18 cellular contexts compared by ENCODE assay signal in genomic region chr10:69963835-69964710, GRCh38.
DNase-seq lines count a peak whose midpoint lies in the region; ATAC-seq and TF ChIP-seq lines count a peak whose summit lies in the region.
"Had no signal": no experiment of that assay in that cellular context is flagged by ENCODE, and none has a peak within 500 bp of the region (broad histone marks: within the 10 kb centered on the region; RNA-seq: fewer than 3 reads in every experiment).

No MANE protein-coding gene starts in this region.

- TF ChIP-seq POLR2A in stomach (IDR thresholded peaks at IDR 0.05) (no peak), body of pancreas (IDR thresholded peaks at IDR 0.05) (no peak)

- H3K27me3 ChIP-seq in stomach (peaks cover 0 to 6% (median 0%) of the 10 kb centered on the region in 3 donors), body of pancreas (no peaks in the 10 kb centered on the region)

- no TSS peak for BruUV-seq in Calu3 (replicated peaks; lab: Mats Ljungman, UMichigan)

- 81 to 90% (median 87%) methylated on average over 10 to 13 of the region's 13 CpGs for WGBS in stomach, 5 donors
- WGBS in body of pancreas, 2 donors, result 74 to 77% methylated on average over 6 to 13 of the region's 13 CpGs

- intact Hi-C loops in cardiac septum (cut with DNase I) (no loop called here), Right ventricle myocardium superior (cut with DNase I) (no loop called here), stomach (cut with DNase I; ENCODE audit: low total_unique reads) (no loop called here), body of pancreas (cut with DNase I) (no loop called here), Calu3 (cut with micrococcal nuclease; ENCODE audit: unreplicated experiment) (no loop called here)

- H3K27ac ChIP-seq in stomach (no peak overlapping the region), body of pancreas (no peak overlapping the region)
- H3K27ac ChIP-seq: HL-60, SK-N-MC had no signal

- no peak for ATAC-seq in Right ventricle myocardium superior (ENCODE audit: poor library complexity)
- ATAC-seq in effector memory CD8-positive, alpha-beta T cell (replicated peaks), result no peak
- no peak for ATAC-seq in body of pancreas

- H3K9me3 Mint-ChIP-seq in effector memory CD8-positive, alpha-beta T cell, result no peaks in the 10 kb centered on the region
- H3K9me3 Mint-ChIP-seq in Calu3 (ENCODE audit: low read depth, unreplicated experiment), result no peaks in the 10 kb centered on the region

- peaks cover 0 to 4% of the 10 kb centered on the region in 2 donors for H3K4me1 Mint-ChIP-seq in effector memory CD8-positive, alpha-beta T cell (ENCODE audit: low read depth in 2 of 2)
- H3K4me1 Mint-ChIP-seq in Calu3 (ENCODE audit: low read depth, unreplicated experiment), result peaks cover 6% of the 10 kb centered on the region

- no peak overlapping the region for H3K27ac Mint-ChIP-seq in effector memory CD8-positive, alpha-beta T cell
- H3K27ac Mint-ChIP-seq in Calu3 (ENCODE audit: unreplicated experiment), result no peak overlapping the region

- H3K36me3 ChIP-seq in stomach (no peaks in the 10 kb centered on the region), body of pancreas (replicated peaks in 1 of 2; ENCODE audit: insufficient read depth in 1 of 2, low read depth in 2 of 2) (no peaks in the 10 kb centered on the region)

- in situ Hi-C loops in GM13976 (cut with MboI; ENCODE audit: low sequenced_read_pairs, unreplicated experiment), result no loop called here

- H3K4me3 ChIP-seq in stomach, result no peak overlapping the region
- H3K4me3 ChIP-seq in body of pancreas, result no peak overlapping the region
- H3K4me3 ChIP-seq: SK-N-MC had no signal

- TF ChIP-seq EP300 in stomach (IDR thresholded peaks at IDR 0.05), result no peak

- H3K9me3 ChIP-seq in stomach (no peaks in the 10 kb centered on the region), body of pancreas (no peaks in the 10 kb centered on the region)

- peaks cover 53 to 79% of the 10 kb centered on the region in 2 donors for H3K27me3 Mint-ChIP-seq in effector memory CD8-positive, alpha-beta T cell
- H3K27me3 Mint-ChIP-seq in Calu3 (ENCODE audit: unreplicated experiment), result peaks cover 84% of the 10 kb centered on the region

- TF ChIP-seq CTCF in GM13976 (IDR thresholded peaks at IDR 0.05; ENCODE audit: borderline replicate concordance, control extremely low read depth, extremely low read depth, insufficient read depth, missing control alignments) (no peak), stomach (IDR thresholded peaks at IDR 0.05) (no peak), body of pancreas (IDR thresholded peaks at IDR 0.05) (no peak), Calu3 (IDR thresholded peaks at IDR 0.05; ENCODE audit: unreplicated experiment) (no peak)

- no peak overlapping the region for H3K4me3 Mint-ChIP-seq in effector memory CD8-positive, alpha-beta T cell
- H3K4me3 Mint-ChIP-seq in Calu3 (ENCODE audit: low read depth, unreplicated experiment), result no peak overlapping the region

- CTCF ChIA-PET in Calu3 (lab: Charles Lee), result interaction anchor here (0.7 kb wide), 1 partner anchor 9 kb away, joined by 4 read pairs; no protein-coding TSS in a partner anchor

- H3K36me3 Mint-ChIP-seq in effector memory CD8-positive, alpha-beta T cell (ENCODE audit: insufficient read depth), result no peaks in the 10 kb centered on the region
- no peaks in the 10 kb centered on the region for H3K36me3 Mint-ChIP-seq in Calu3 (ENCODE audit: insufficient read depth, unreplicated experiment)

- H3K4me1 ChIP-seq in stomach, result peaks cover 0 to 7% (median 0%) of the 10 kb centered on the region in 4 donors
- H3K4me1 ChIP-seq in body of pancreas, result no peaks in the 10 kb centered on the region

- DNase-seq in cardiac septum (ENCODE audit: low spot score), result peak; percentile 67
- DNase-seq in Right ventricle myocardium superior, result no peak
- peak; percentile 7 for DNase-seq in GM13976 (ENCODE audit: low spot score)
- peak; percentile 33 for DNase-seq in islet precursor cell
- peak; percentile 16 for DNase-seq in stomach
- no peak for DNase-seq in effector memory CD8-positive, alpha-beta T cell
- no peak for DNase-seq in body of pancreas
- no peak for DNase-seq in Calu3
- DNase-seq: DND-41; H7; NCI-H1436 treated with DMSO at 0.1 percent for 48 hours; NCI-H2029 treated with DMSO at 0.1 percent for 48 hours; NCI-H2171 treated with DMSO at 0.1 percent for 48 hours; NCI-H446 treated with DMSO at 0.1 percent for 48 hours; NK-92 treated with Interleukin-12 subunit alpha and Interleukin-12 subunit beta, amount 100 ng/mL, for 24 hours; SHP77 had no signal

Comparison
In these comparisons a context has a peak if more than half of its experiments do, and no peak if none do; other contexts are left out.
1. DNase-seq: peak in cardiac septum (single experiment), GM13976 (single experiment), islet precursor cell (single experiment) and stomach (single experiment); none in Right ventricle myocardium superior (single experiment), effector memory CD8-positive, alpha-beta T cell (0 of 3), body of pancreas (0 of 4) and Calu3 (single experiment).